14 cellular contexts compared by ENCODE assay signal in the genomic region with DNA sequence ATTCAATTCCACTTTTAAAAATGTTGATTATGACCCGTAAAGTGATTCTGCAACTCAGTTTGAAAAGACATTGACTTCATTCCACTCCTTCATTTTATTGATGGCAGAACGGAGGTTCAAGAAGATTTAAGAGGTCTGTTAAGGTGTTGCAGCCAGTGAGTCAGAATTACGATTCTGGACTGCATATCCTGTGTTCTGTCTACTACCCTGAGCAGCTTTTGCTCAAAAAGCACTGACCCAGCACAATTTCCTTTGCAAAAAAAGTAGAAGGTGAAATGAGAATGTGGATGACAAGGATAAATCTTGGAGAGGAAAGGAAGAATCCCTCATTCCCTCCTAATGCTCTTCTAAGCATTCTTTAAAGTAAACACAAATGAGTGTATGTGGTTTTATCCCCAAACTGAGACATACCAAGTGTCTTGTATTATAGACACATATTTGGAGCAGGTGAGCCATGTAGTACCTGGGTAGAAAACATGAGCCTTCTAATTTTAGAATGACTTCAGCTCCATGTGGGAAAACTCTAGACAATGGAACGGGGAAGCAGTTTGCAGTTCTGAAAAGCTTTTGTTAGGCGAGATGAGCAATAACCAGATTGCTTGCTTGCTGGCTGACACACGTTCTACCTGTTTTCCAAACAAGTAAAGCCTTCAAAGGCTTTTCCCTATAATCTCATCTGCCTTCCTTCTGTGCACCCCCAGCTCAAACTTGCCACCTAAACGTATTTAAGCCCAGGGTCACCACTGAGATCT.
"Had no signal": no experiment of that assay in that cellular context is flagged by ENCODE, and none has a peak within 500 bp of the region (broad histone marks: within the 10 kb centered on the region; RNA-seq: fewer than 3 reads in every experiment).

No MANE protein-coding gene starts in this region.

- H3K27ac ChIP-seq: cardiac muscle cell, testis, VCaP had no signal

- ATAC-seq: activated CD4-positive, alpha-beta T cell treated with anti-CD3 and anti-CD28 coated beads for 36 hours; activated CD8-positive, alpha-beta T cell treated with anti-CD3 and anti-CD28 coated beads, Interleukin-2, amount 10 ng/mL, durations not matched to agents 7 days and 5 days; natural killer cell; T-cell had no signal

- H3K36me3 ChIP-seq: cardiac muscle cell had no signal

- H3K9me3 ChIP-seq: testis had no signal

- H3K4me1 ChIP-seq: testis had no signal

- H3K27me3 ChIP-seq: cardiac muscle cell, testis had no signal

- H3K4me3 ChIP-seq: cardiac muscle cell, testis had no signal

- DNase-seq: activated CD4-positive, alpha-beta T cell treated with anti-CD3 and anti-CD28 coated beads for 36 hours; activated CD8-positive, alpha-beta memory T cell treated with anti-CD3 and anti-CD28 coated beads, Interleukin-2, amount 50 U/mL, for 48 hours; activated CD8-positive, alpha-beta T cell treated with anti-CD3 and anti-CD28 coated beads, Interleukin-2, amount 10 ng/mL, durations not matched to agents 7 days and 5 days; activated naive CD4-positive, alpha-beta T cell; aorta; natural killer cell; occipital lobe; stimulated activated CD4-positive, alpha-beta T cell treated with anti-CD3 and anti-CD28 coated beads, Interleukin-4, amount 100 ng/mL, for 1 hour; stimulated activated CD8-positive, alpha-beta memory T cell treated with anti-CD3 and anti-CD28 coated beads, Interleukin-4, amount 100 ng/mL, for 48 hours; T-cell; T1000; testis had no signal
